In the genomic region with DNA sequence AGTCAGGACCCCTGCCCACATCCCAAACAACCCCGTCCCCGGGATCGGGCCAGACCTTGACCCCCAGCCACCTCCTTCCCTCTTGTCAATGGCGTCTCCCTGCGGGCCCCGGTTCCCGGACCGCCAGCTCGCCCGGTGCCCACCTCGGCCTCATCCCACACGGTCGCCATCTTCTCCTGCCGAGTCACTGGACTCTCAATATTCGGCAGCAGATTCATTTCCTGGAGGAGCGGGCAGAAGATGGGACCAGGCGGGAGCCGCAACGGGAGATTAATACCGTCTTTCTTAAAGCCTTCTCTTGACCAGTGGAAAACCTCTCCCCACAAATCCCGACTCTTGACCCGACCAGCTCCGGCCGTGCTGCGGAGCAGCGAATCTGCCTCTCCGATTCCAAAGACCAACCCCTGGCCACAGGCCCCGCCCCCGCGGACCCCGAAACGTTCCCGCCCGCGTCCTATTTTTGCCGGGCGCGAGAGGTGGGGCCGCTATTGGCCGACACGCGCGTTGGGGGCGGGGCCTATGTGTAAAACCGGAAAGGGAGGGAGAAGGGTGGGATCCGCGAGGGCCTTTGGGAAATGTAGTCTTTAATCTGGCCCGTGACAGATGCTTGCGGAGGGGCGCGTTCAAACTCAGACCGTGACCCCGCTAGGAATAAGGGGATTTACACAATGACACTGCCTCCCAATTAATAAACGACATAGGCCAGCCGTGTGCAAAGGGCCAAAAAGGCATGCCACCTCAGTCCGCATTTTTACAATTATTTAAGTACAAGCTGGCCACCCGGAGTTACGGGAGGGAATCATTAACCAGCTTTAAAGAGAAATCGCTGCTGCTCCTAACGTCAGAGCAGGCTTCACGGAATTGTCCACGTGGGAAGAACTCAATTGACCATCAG, we compare ENCODE assay signal across 8 cellular contexts. TPM values are rescaled to one million over a fixed set of nuclear protein-coding genes. Genes with fewer than 3 reads are reported as not detected.
DNase-seq lines count a peak whose midpoint lies in the region; TF ChIP-seq lines count a peak whose summit lies in the region.

A gene (minus strand): TSS at position 378 of the 895 bp plus-strand sequence. CDS start 160 bp downstream, at position 218.

- H3K79me2 ChIP-seq in MM.1S (ENCODE audit: low read length) (peaks cover 41% of the 10 kb centered on the region), neural cell (replicated peaks; ENCODE audit: insufficient read depth, low read length) (peaks cover 12% of the 10 kb centered on the region)

- WGBS in stomach, 5 donors: 0 to 1% (median 0%) methylated on average over 59 to 62 of the region's 62 CpGs

- H3K9me2 ChIP-seq in MM.1S (replicated peaks; ENCODE audit: insufficient read depth, low read length) (no peaks in the 10 kb centered on the region), neural cell (ENCODE audit: insufficient read depth, low read length) (no peaks in the 10 kb centered on the region)

- 0 out of 2 replicates have a peak, but pooled peaks cover 2% of the 10 kb centered on the region for H3F3A ChIP-seq in MM.1S (ENCODE audit: insufficient read depth, low read length)
- H3F3A ChIP-seq in neural cell (ENCODE audit: insufficient read depth, low read length, poor library complexity, severe bottlenecking): no peaks in the 10 kb centered on the region

- H3K9me3 ChIP-seq in ES-I3 (ENCODE audit: control insufficient read depth, insufficient read depth, low read length) (no peaks in the 10 kb centered on the region), HAP-1 (no peaks in the 10 kb centered on the region), MM.1S (replicated peaks; ENCODE audit: insufficient read depth, low read length) (no peaks in the 10 kb centered on the region), neural cell (ENCODE audit: low read length) (no peaks in the 10 kb centered on the region), stomach (no peaks in the 10 kb centered on the region)

- H4K20me1 ChIP-seq in MM.1S (ENCODE audit: insufficient read depth, low read length) (no peaks in the 10 kb centered on the region), neural cell (ENCODE audit: insufficient read depth) (no peaks in the 10 kb centered on the region)

- no peak for TF ChIP-seq POLR2A in stomach (IDR thresholded peaks at IDR 0.05)

- H3K4me3 ChIP-seq in HAP-1 (peak within 1 kb of the TSS; percentile 80), MM.1S (ENCODE audit: low read length) (peak within 1 kb of the TSS; percentile 98), fibroblast of the aortic adventitia (ENCODE audit: low read depth, low read length) (peak within 1 kb of the TSS; percentile 97), neural cell (ENCODE audit: low read length) (peak within 1 kb of the TSS; percentile 82), stomach (peak within 1 kb of the TSS; percentile 89 to 95 (median 93))

- TF ChIP-seq EP300 in neural cell (conservative IDR thresholded peaks at IDR 0.05; ENCODE audit: poor library complexity, severe bottlenecking) (peak; percentile 99), stomach (IDR thresholded peaks at IDR 0.05) (no peak)

- peak within 1 kb of the TSS; percentile 99 for H2AFZ ChIP-seq in MM.1S (ENCODE audit: low read length)
- peak within 1 kb of the TSS; percentile 100 for H2AFZ ChIP-seq in neural cell (ENCODE audit: low read depth, low read length)

- 0 out of 2 replicates have a peak, but pooled peaks cover 7% of the 10 kb centered on the region for H3K4me1 ChIP-seq in ES-I3 (ENCODE audit: insufficient read depth, low read length)
- H3K4me1 ChIP-seq in HAP-1: peaks cover 6% of the 10 kb centered on the region
- peaks cover 11% of the 10 kb centered on the region for H3K4me1 ChIP-seq in MM.1S (ENCODE audit: low read length)
- peaks cover 14 to 30% (median 21%) of the 10 kb centered on the region in 4 donors for H3K4me1 ChIP-seq in stomach

- H3K36me3 ChIP-seq in ES-I3 (ENCODE audit: insufficient read depth, low read length) (peaks cover 18% of the 10 kb centered on the region), HAP-1 (replicated peaks) (peaks cover 40% of the 10 kb centered on the region), MM.1S (replicated peaks; ENCODE audit: insufficient read depth, low read length) (0 out of 2 replicates have a peak, but pooled peaks cover 16% of the 10 kb centered on the region), neural cell (ENCODE audit: insufficient read depth, low read length) (no peaks in the 10 kb centered on the region), stomach (peaks cover 33 to 38% (median 37%) of the 10 kb centered on the region in 4 donors)

- in situ Hi-C loops in HAP-1 (cut with MboI; ENCODE audit: low sequenced_read_pairs): no loop called here

- TF ChIP-seq CTCF in MM.1S (IDR thresholded peaks at IDR 0.05; ENCODE audit: low read length) (no peak), fibroblast of the aortic adventitia (IDR thresholded peaks at IDR 0.05; ENCODE audit: insufficient read depth, low read length) (no peak), neural cell (IDR thresholded peaks at IDR 0.05; ENCODE audit: poor library complexity, severe bottlenecking) (no peak), stomach (IDR thresholded peaks at IDR 0.05) (peak in 1 of 7 experiments; percentile 8)

- DNase-seq in HAP-1 (ENCODE audit: low spot score in 2 of 2) (peak; percentile 98 to 99), MM.1S (peak; percentile 97), SIG-M5 (lab: John Stamatoyannopoulos, UW) (peak; percentile 52), activated gamma-delta T cell (lab: John Stamatoyannopoulos, UW) (peak; percentile 93), fibroblast of the aortic adventitia (ENCODE audit: low read depth) (peak; percentile 95), stomach (peak; percentile 99)

- H3K27me3 ChIP-seq in HAP-1 (ENCODE audit: low read depth) (no peaks in the 10 kb centered on the region), MM.1S (replicated peaks; ENCODE audit: insufficient read depth, low read length) (no peaks in the 10 kb centered on the region), neural cell (ENCODE audit: insufficient read depth, low read depth, low read length) (no peaks in the 10 kb centered on the region), stomach (no peaks in the 10 kb centered on the region)

- peak within 1 kb of the TSS; percentile 92 for H3K4me2 ChIP-seq in MM.1S (ENCODE audit: low read depth, low read length)
- peak within 1 kb of the TSS; percentile 92 for H3K4me2 ChIP-seq in neural cell (ENCODE audit: low read length)

- H3K27ac ChIP-seq in MM.1S (ENCODE audit: low read length) (peak within 1 kb of the TSS; percentile 71), neural cell (ENCODE audit: low read length) (peak within 1 kb of the TSS; percentile 85), stomach (peak within 1 kb of the TSS; percentile 85 to 96 (median 94))

- intact Hi-C loops in stomach (cut with DNase I; ENCODE audit: low total_unique reads): no loop called here

- peak within 1 kb of the TSS; percentile 94 for H3K9ac ChIP-seq in ES-I3 (ENCODE audit: low read depth, low read length)
- H3K9ac ChIP-seq in MM.1S (ENCODE audit: low read length): peak within 1 kb of the TSS; percentile 99
- H3K9ac ChIP-seq in neural cell (ENCODE audit: low read length): peak within 1 kb of the TSS; percentile 91

- TF ChIP-seq RAD21 in neural cell (conservative IDR thresholded peaks at IDR 0.05): peak; percentile 50

TF ChIP-seq in neural cell, 6 proteins besides CTCF, POLR2A, EP300 and RAD21:
- TF ChIP-seq MXI1 (conservative IDR thresholded peaks at IDR 0.05; ENCODE audit: poor library complexity, severe bottlenecking) (peak; percentile 80), POLR2AphosphoS5 (IDR thresholded peaks at IDR 0.05) (peak; percentile 92), TAF1 (IDR thresholded peaks at IDR 0.05; ENCODE audit: low read depth) (peak; percentile 85), EZH2 (IDR thresholded peaks at IDR 0.05; ENCODE audit: borderline replicate concordance, insufficient read depth, low read length, poor library complexity, severe bottlenecking) (no peak), SMC3 (conservative IDR thresholded peaks at IDR 0.05; ENCODE audit: poor library complexity) (peak; percentile 45)
- TF ChIP-seq, protein P1, sequence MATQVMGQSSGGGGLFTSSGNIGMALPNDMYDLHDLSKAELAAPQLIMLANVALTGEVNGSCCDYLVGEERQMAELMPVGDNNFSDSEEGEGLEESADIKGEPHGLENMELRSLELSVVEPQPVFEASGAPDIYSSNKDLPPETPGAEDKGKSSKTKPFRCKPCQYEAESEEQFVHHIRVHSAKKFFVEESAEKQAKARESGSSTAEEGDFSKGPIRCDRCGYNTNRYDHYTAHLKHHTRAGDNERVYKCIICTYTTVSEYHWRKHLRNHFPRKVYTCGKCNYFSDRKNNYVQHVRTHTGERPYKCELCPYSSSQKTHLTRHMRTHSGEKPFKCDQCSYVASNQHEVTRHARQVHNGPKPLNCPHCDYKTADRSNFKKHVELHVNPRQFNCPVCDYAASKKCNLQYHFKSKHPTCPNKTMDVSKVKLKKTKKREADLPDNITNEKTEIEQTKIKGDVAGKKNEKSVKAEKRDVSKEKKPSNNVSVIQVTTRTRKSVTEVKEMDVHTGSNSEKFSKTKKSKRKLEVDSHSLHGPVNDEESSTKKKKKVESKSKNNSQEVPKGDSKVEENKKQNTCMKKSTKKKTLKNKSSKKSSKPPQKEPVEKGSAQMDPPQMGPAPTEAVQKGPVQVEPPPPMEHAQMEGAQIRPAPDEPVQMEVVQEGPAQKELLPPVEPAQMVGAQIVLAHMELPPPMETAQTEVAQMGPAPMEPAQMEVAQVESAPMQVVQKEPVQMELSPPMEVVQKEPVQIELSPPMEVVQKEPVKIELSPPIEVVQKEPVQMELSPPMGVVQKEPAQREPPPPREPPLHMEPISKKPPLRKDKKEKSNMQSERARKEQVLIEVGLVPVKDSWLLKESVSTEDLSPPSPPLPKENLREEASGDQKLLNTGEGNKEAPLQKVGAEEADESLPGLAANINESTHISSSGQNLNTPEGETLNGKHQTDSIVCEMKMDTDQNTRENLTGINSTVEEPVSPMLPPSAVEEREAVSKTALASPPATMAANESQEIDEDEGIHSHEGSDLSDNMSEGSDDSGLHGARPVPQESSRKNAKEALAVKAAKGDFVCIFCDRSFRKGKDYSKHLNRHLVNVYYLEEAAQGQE (IDR thresholded peaks at IDR 0.05; ENCODE audit: borderline replicate concordance): peak; percentile 92

RNA-seq across cellular contexts. Expression of the gene that starts here (rescaled TPM):
- total RNA-seq in fibroblast of the aortic adventitia (ENCODE audit: low replicate concordance) (52.3 and 128 TPM in 2 replicates), stomach (100 to 1,000 TPM in 2 of 5 donors, 10 to 100 TPM in 2, 1 to 10 TPM in 1; 8.1 to 147 (median 65.9) TPM)
- polyA plus RNA-seq in neural cell (157 and 172 TPM in 2 replicates), stomach (100 to 1,000 TPM; 143 to 175 (median 145) TPM)
- polyA minus RNA-seq in neural cell: 94.6 and 113 TPM in 2 replicates

Comparison
In these comparisons a context has a peak if more than half of its experiments do, and no peak if none do; other contexts are left out.
1. Peak in every context shown above with its lines: DNase-seq, H3K4me3 ChIP-seq and H3K27ac ChIP-seq.